ENCODE assay signal across 1 cellular context in the genomic region with DNA sequence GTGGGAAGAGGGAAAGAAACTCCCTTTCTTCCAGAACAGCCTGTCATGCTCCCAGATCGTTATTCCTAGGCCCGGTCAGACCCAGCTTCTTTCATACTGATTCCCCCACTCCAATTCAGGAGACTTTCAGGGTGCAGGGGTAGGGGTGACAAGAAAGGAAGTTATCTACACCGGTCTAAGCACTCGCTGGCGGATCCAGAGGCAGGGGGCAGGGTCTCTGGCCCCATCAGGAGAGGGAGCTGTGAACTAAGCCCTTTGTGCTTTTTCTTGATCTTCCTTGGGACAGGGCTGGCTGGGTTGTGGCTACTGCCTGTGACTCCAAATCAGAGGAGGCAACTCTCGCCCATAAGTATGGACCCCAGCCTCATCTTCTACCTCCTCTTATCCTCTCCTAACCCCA.
TF ChIP-seq lines count a peak whose summit lies in the region.

No MANE protein-coding gene starts in this region.

TF ChIP-seq in K562, 482 proteins besides CTCF, POLR2A, EP300 and RAD21:
- TF ChIP-seq, protein P1, sequence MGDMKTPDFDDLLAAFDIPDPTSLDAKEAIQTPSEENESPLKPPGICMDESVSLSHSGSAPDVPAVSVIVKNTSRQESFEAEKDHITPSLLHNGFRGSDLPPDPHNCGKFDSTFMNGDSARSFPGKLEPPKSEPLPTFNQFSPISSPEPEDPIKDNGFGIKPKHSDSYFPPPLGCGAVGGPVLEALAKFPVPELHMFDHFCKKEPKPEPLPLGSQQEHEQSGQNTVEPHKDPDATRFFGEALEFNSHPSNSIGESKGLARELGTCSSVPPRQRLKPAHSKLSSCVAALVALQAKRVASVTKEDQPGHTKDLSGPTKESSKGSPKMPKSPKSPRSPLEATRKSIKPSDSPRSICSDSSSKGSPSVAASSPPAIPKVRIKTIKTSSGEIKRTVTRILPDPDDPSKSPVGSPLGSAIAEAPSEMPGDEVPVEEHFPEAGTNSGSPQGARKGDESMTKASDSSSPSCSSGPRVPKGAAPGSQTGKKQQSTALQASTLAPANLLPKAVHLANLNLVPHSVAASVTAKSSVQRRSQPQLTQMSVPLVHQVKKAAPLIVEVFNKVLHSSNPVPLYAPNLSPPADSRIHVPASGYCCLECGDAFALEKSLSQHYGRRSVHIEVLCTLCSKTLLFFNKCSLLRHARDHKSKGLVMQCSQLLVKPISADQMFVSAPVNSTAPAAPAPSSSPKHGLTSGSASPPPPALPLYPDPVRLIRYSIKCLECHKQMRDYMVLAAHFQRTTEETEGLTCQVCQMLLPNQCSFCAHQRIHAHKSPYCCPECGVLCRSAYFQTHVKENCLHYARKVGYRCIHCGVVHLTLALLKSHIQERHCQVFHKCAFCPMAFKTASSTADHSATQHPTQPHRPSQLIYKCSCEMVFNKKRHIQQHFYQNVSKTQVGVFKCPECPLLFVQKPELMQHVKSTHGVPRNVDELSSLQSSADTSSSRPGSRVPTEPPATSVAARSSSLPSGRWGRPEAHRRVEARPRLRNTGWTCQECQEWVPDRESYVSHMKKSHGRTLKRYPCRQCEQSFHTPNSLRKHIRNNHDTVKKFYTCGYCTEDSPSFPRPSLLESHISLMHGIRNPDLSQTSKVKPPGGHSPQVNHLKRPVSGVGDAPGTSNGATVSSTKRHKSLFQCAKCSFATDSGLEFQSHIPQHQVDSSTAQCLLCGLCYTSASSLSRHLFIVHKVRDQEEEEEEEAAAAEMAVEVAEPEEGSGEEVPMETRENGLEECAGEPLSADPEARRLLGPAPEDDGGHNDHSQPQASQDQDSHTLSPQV (IDR thresholded peaks at IDR 0.05), result peak; percentile 2
- TF ChIP-seq HIVEP1 (CRISPR knock-in tag; IDR thresholded peaks at IDR 0.05), result no peak
- TF ChIP-seq CXXC5 (CRISPR knock-in tag; IDR thresholded peaks at IDR 0.05), result peak; percentile 10; the same call in 1 of the 2 replicates
- 0 out of 4 replicates have a peak, but pooled peaks of 1 of the 2 experiments have one; percentile 27 for TF ChIP-seq TEAD1 (CRISPR knock-in tag; IDR thresholded peaks at IDR 0.05)
- TF ChIP-seq ELF4 (CRISPR knock-in tag; IDR thresholded peaks at IDR 0.05), result 0 out of 2 replicates have a peak, but pooled peaks have one; percentile 15
- TF ChIP-seq, protein P2, sequence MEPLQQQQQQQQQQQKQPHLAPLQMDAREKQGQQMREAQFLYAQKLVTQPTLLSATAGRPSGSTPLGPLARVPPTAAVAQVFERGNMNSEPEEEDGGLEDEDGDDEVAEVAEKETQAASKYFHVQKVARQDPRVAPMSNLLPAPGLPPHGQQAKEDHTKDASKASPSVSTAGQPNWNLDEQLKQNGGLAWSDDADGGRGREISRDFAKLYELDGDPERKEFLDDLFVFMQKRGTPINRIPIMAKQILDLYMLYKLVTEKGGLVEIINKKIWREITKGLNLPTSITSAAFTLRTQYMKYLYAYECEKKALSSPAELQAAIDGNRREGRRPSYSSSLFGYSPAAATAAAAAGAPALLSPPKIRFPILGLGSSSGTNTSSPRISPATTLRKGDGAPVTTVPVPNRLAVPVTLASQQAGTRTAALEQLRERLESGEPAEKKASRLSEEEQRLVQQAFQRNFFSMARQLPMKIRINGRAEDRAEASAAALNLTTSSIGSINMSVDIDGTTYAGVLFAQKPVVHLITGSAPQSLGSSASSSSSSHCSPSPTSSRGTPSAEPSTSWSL (CRISPR knock-in tag; IDR thresholded peaks at IDR 0.05; ENCODE audit: borderline replicate concordance), result no peak
- TF ChIP-seq ZBTB7A (IDR thresholded peaks at IDR 0.05; ENCODE audit: borderline replicate concordance, control insufficient read depth, low read depth, low read length), result peak; percentile 63; the same call in 1 of the 2 replicates
- no peak for TF ChIP-seq MYC (IDR thresholded peaks at IDR 0.05; ENCODE audit: low read depth, low read length)
- 0 out of 2 replicates have a peak, but pooled peaks have one; percentile 14 for TF ChIP-seq MYC (CRISPR knock-in tag; IDR thresholded peaks at IDR 0.05; ENCODE audit: borderline replicate concordance, low read depth)
- TF ChIP-seq ZNF408 (CRISPR knock-in tag; IDR thresholded peaks at IDR 0.05; ENCODE audit: low read depth), result no peak
